ENCODE assay signal across 28 cellular contexts in the genomic region with DNA sequence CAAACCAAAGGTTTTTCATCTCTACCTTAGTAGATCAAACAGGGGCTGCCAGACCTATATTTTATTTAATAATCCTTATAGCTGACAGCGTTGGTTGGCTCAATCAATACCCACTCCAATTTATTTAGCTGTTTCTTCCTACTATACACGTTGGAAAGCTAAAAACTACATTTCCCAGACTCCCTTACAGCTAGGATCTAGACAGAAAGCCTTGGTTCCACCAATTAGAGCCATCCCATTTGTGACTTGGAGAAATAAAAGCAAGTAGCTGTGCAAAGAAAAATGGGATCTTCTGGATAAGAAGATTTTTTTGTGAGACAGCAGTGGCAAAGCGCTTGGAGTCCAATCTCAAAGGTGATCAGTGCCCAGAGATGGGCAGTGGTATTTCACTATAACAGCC.
"Had no signal": no experiment of that assay in that cellular context is flagged by ENCODE, and none has a peak within 500 bp of the region (broad histone marks: within the 10 kb centered on the region; RNA-seq: fewer than 3 reads in every experiment).

No MANE protein-coding gene starts in this region.

- H3K27ac Mint-ChIP-seq: nephron; neural progenitor cell; progenitor cell of endocrine pancreas; stimulated activated effector memory CD8-positive, alpha-beta T cell treated with anti-CD3 and anti-CD28 coated beads, Interleukin-12 subunit alpha, Interleukin-12 subunit beta, amount 100 ng/mL, for 72 hours; stimulated activated naive B cell treated with anti-CD40 and anti-IgM and Interleukin-4, amounts not matched to agents 10 μg/mL and 1 μg/mL and 100 μg/mL, for 72 hours; stimulated activated naive CD8-positive, alpha-beta T cell treated with anti-CD3 and anti-CD28 coated beads, Interleukin-15, Interleukin-2, amounts not matched to agents 100 ng/mL and 50 ng/mL, for 24 hours had no signal

- H3K27me3 Mint-ChIP-seq: progenitor cell of endocrine pancreas; stimulated activated naive B cell treated with anti-CD40 and anti-IgM and Interleukin-4, amounts not matched to agents 10 μg/mL and 1 μg/mL and 100 μg/mL, for 72 hours; stimulated activated naive CD8-positive, alpha-beta T cell treated with anti-CD3 and anti-CD28 coated beads, Interleukin-15, Interleukin-2, amounts not matched to agents 100 ng/mL and 50 ng/mL, for 24 hours had no signal

- H3K4me3 Mint-ChIP-seq: nephron; neural progenitor cell; stimulated activated effector memory CD8-positive, alpha-beta T cell treated with anti-CD3 and anti-CD28 coated beads, Interleukin-12 subunit alpha, Interleukin-12 subunit beta, amount 100 ng/mL, for 72 hours; stimulated activated naive B cell treated with anti-CD40 and anti-IgM and Interleukin-4, amounts not matched to agents 10 μg/mL and 1 μg/mL and 100 μg/mL, for 72 hours; stimulated activated naive CD8-positive, alpha-beta T cell treated with anti-CD3 and anti-CD28 coated beads, Interleukin-15, Interleukin-2, amounts not matched to agents 100 ng/mL and 50 ng/mL, for 24 hours had no signal

- ATAC-seq: psoas muscle; right cardiac atrium; right lobe of liver; stimulated activated effector memory CD8-positive, alpha-beta T cell treated with anti-CD3 and anti-CD28 coated beads, Interleukin-12 subunit alpha, Interleukin-12 subunit beta, amount 100 ng/mL, for 72 hours; stimulated activated naive B cell treated with anti-CD40 and anti-IgM and Interleukin-4, amounts not matched to agents 10 μg/mL and 1 μg/mL and 100 μg/mL, for 72 hours had no signal

- H3K9me3 Mint-ChIP-seq: nephron, neural progenitor cell had no signal

- H3K4me1 ChIP-seq: parathyroid adenoma, psoas muscle, right lobe of liver, upper lobe of left lung, vagina had no signal

- H3K9ac ChIP-seq: neural progenitor cell, parathyroid adenoma had no signal

- FAIRE-seq: small intestine, urothelium cell line had no signal

- H3K27me3 ChIP-seq: neural progenitor cell, ovary, right lobe of liver, sigmoid colon, stomach, thyroid gland, tibial nerve, upper lobe of left lung, vagina had no signal

- H3K27ac ChIP-seq: neural progenitor cell, ovary, parathyroid adenoma, psoas muscle, right lobe of liver, sigmoid colon, stomach, thoracic aorta, thyroid gland, tibial nerve, upper lobe of left lung, vagina had no signal

- H3K4me2 ChIP-seq: neural progenitor cell had no signal

- H3K4me1 Mint-ChIP-seq: stimulated activated effector memory CD8-positive, alpha-beta T cell treated with anti-CD3 and anti-CD28 coated beads, Interleukin-12 subunit alpha, Interleukin-12 subunit beta, amount 100 ng/mL, for 72 hours; stimulated activated naive B cell treated with anti-CD40 and anti-IgM and Interleukin-4, amounts not matched to agents 10 μg/mL and 1 μg/mL and 100 μg/mL, for 72 hours had no signal

- H3K79me2 ChIP-seq: parathyroid adenoma had no signal

- H3K4me3 ChIP-seq: neural progenitor cell, ovary, psoas muscle, right lobe of liver, sigmoid colon, stomach, thoracic aorta, thyroid gland, tibial nerve, upper lobe of left lung, vagina had no signal

- H3K36me3 ChIP-seq: neural progenitor cell, ovary, right lobe of liver, sigmoid colon, stomach, thoracic aorta, thyroid gland, tibial nerve, upper lobe of left lung, vagina had no signal

- DNase-seq: occipital lobe; ovary; posterior cingulate gyrus; psoas muscle; right cardiac atrium; right lobe of liver; sigmoid colon; small intestine; stimulated activated CD4-positive, alpha-beta T cell treated with anti-CD3 and anti-CD28 coated beads, Interleukin-15, amount 100 ng/mL, for 24 hours; stimulated activated CD4-positive, alpha-beta T cell treated with anti-CD3 and anti-CD28 coated beads, Interleukin-2, amount 100 ng/mL, for 24 hours; stimulated activated CD4-positive, alpha-beta T cell treated with anti-CD3 and anti-CD28 coated beads, Interleukin-2, amount 100 ng/mL, for 48 hours; stimulated activated CD4-positive, alpha-beta T cell treated with anti-CD3 and anti-CD28 coated beads, Interleukin-4, amount 100 ng/mL, for 24 hours; stimulated activated naive B cell treated with anti-CD40 and anti-IgM and Interleukin-4, amounts not matched to agents 10 μg/mL and 1 μg/mL and 100 μg/mL, for 72 hours; stimulated activated naive CD4-positive, alpha-beta T cell treated with Interleukin-2 at 50 U/mL for 16 hours; stomach; thyroid gland; trophoblast cell; upper lobe of left lung had no signal

- H2AFZ ChIP-seq: neural progenitor cell, parathyroid adenoma had no signal

- H3K36me3 Mint-ChIP-seq: neural progenitor cell; stimulated activated effector memory CD8-positive, alpha-beta T cell treated with anti-CD3 and anti-CD28 coated beads, Interleukin-12 subunit alpha, Interleukin-12 subunit beta, amount 100 ng/mL, for 72 hours; stimulated activated naive B cell treated with anti-CD40 and anti-IgM and Interleukin-4, amounts not matched to agents 10 μg/mL and 1 μg/mL and 100 μg/mL, for 72 hours had no signal

- H3K9me3 ChIP-seq: ovary, psoas muscle, right lobe of liver, sigmoid colon, stomach, thoracic aorta, thyroid gland, tibial nerve, upper lobe of left lung, vagina had no signal
